Comparison of ENCODE assay signal across 1 cellular context in the genomic region with DNA sequence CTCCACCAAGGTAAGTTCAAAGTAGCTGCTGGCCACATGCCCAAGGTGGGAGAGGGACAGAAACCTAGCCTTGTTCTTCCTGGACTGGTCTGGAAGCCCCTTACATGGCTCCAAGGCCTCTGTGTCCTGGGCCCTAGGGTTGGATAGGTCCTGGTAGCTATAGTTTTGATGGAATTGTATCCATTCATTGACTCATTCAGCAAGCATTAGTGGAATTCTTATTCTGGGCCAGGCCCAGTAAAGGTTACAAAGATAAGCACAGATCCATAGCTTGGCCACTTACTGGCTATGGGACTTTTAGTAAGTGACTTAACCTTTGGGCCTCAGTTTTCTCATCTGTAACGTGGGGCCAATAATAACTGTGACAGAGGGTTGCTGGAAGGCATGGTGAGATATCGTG.
TF ChIP-seq lines count a peak whose summit lies in the region.

No MANE protein-coding gene starts in this region.

TF ChIP-seq in HCT116, 20 proteins besides CTCF, POLR2A, EP300 and RAD21 (continued from another document):
- TF ChIP-seq, protein P1, sequence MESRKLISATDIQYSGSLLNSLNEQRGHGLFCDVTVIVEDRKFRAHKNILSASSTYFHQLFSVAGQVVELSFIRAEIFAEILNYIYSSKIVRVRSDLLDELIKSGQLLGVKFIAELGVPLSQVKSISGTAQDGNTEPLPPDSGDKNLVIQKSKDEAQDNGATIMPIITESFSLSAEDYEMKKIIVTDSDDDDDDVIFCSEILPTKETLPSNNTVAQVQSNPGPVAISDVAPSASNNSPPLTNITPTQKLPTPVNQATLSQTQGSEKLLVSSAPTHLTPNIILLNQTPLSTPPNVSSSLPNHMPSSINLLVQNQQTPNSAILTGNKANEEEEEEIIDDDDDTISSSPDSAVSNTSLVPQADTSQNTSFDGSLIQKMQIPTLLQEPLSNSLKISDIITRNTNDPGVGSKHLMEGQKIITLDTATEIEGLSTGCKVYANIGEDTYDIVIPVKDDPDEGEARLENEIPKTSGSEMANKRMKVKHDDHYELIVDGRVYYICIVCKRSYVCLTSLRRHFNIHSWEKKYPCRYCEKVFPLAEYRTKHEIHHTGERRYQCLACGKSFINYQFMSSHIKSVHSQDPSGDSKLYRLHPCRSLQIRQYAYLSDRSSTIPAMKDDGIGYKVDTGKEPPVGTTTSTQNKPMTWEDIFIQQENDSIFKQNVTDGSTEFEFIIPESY (IDR thresholded peaks at IDR 0.05; ENCODE audit: extremely low read depth, insufficient replicate concordance, low read length): no peak
- TF ChIP-seq SRF (IDR thresholded peaks at IDR 0.05; ENCODE audit: low read depth) (no peak), CEBPB (IDR thresholded peaks at IDR 0.05; ENCODE audit: low read depth) (no peak), FOSL1 (IDR thresholded peaks at IDR 0.05; ENCODE audit: low read depth) (no peak), ZNF274 (IDR thresholded peaks at IDR 0.05; ENCODE audit: low read depth, low read length) (no peak), EGR1 (IDR thresholded peaks at IDR 0.05; ENCODE audit: low read depth) (no peak), SP1 (IDR thresholded peaks at IDR 0.05; ENCODE audit: low read depth) (no peak)
- TF ChIP-seq, protein P2, sequence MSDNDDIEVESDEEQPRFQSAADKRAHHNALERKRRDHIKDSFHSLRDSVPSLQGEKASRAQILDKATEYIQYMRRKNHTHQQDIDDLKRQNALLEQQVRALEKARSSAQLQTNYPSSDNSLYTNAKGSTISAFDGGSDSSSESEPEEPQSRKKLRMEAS (IDR thresholded peaks at IDR 0.05): no peak
